ENCODE assay signal across 8 cellular contexts in genomic region chr5:149271717-149272558, GRCh38. TPM values are rescaled to one million over a fixed set of nuclear protein-coding genes. Genes with fewer than 3 reads are reported as not detected.
DNase-seq lines count a peak whose midpoint lies in the region; ATAC-seq and TF ChIP-seq lines count a peak whose summit lies in the region.

Gene AFAP1L1, plus strand, starts transcription at chr5:149271859. Its CDS starts 110 bp downstream, at chr5:149271969.

- H3K79me1 ChIP-seq in trophoblast cell (ENCODE audit: low read length): peaks cover 4% of the 10 kb centered on the region

- TF ChIP-seq CTCF in body of pancreas (IDR thresholded peaks at IDR 0.05): no peak

- peaks cover 3% of the 10 kb centered on the region for H3K79me2 ChIP-seq in trophoblast cell (ENCODE audit: control insufficient read depth, insufficient read depth, low read length, poor library complexity)

- POLR2A ChIA-PET in activated CD4-positive, alpha-beta T cell treated with anti-CD3 and anti-CD28 coated beads for 36 hours (lab: Charles Lee): no interaction called here

- peak within 1 kb of the TSS; percentile 59 for H3K4me3 ChIP-seq in NT2/D1 (ENCODE audit: insufficient read length, low read depth)
- peak within 1 kb of the TSS; percentile 13 to 36 for H3K4me3 ChIP-seq in body of pancreas
- H3K4me3 ChIP-seq in right cardiac atrium (ENCODE audit: low read length): peak within 1 kb of the TSS; percentile 74
- peak within 1 kb of the TSS; percentile 83 for H3K4me3 ChIP-seq in trophoblast cell (ENCODE audit: low read depth, low read length)

- H4K8ac ChIP-seq in trophoblast cell (ENCODE audit: low read depth, low read length): peak within 1 kb of the TSS; percentile 85

- H2AFZ ChIP-seq in trophoblast cell (ENCODE audit: insufficient read depth, low read length, poor library complexity): peak within 1 kb of the TSS; percentile 87

- peaks cover 23% of the 10 kb centered on the region for H3K27me3 Mint-ChIP-seq in activated CD4-positive, alpha-beta T cell treated with anti-CD3 and anti-CD28 coated beads for 36 hours

- peak within 1 kb of the TSS; percentile 56 for H2BK120ac ChIP-seq in trophoblast cell (ENCODE audit: insufficient read depth, low read length, poor library complexity)

- H3K27ac Mint-ChIP-seq in activated CD4-positive, alpha-beta T cell treated with anti-CD3 and anti-CD28 coated beads for 36 hours: peak within 1 kb of the TSS; percentile 72

- H3K27ac ChIP-seq in body of pancreas: peak within 1 kb of the TSS in 3 of 4 donors; percentile 38 to 40 (median 40)
- peak within 1 kb of the TSS; percentile 91 for H3K27ac ChIP-seq in right cardiac atrium (ENCODE audit: low read length)
- peak within 1 kb of the TSS; percentile 32 for H3K27ac ChIP-seq in trophoblast cell (ENCODE audit: low read depth, low read length)

- WGBS in body of pancreas, 2 donors: 0 to 1% methylated on average over 43 to 72 of the region's 81 CpGs
- under 1% methylated on average over 81 of the region's 81 CpGs for WGBS in right cardiac atrium
- WGBS in trophoblast cell (ENCODE audit: extremely low coverage, insufficient coverage, insufficient read length): no CpG with 5 or more reads among the region's 81 CpGs

- peak within 1 kb of the TSS; percentile 22 for H4K12ac ChIP-seq in trophoblast cell (ENCODE audit: low read depth, low read length)

- H2AK5ac ChIP-seq in trophoblast cell (ENCODE audit: low read length): no peak within 1 kb of the TSS

- no peak within 1 kb of the TSS for H2BK12ac ChIP-seq in trophoblast cell (ENCODE audit: low read length)

- H2BK5ac ChIP-seq in trophoblast cell (ENCODE audit: low read depth, low read length, poor library complexity): peak within 1 kb of the TSS; percentile 56

- H3K36me3 Mint-ChIP-seq in activated CD4-positive, alpha-beta T cell treated with anti-CD3 and anti-CD28 coated beads for 36 hours (ENCODE audit: low read depth): no peaks in the 10 kb centered on the region

- H4K91ac ChIP-seq in trophoblast cell (ENCODE audit: low read depth, low read length): peak within 1 kb of the TSS; percentile 92

- peaks cover 2% of the 10 kb centered on the region for H3K9me3 Mint-ChIP-seq in activated CD4-positive, alpha-beta T cell treated with anti-CD3 and anti-CD28 coated beads for 36 hours (ENCODE audit: low read depth)

- peak within 1 kb of the TSS; percentile 81 for H3K14ac ChIP-seq in trophoblast cell (ENCODE audit: low read length)

- peak; percentile 64 for ATAC-seq in activated CD4-positive, alpha-beta T cell treated with anti-CD3 and anti-CD28 coated beads for 36 hours
- peak; percentile 72 for ATAC-seq in body of pancreas
- ATAC-seq in right cardiac atrium: peak; percentile 87 to 91
- no peak for ATAC-seq in HG03175 (IDR thresholded peaks at IDR 0.05; ENCODE audit: unreplicated experiment)

- H3K9ac ChIP-seq in NT2/D1 (ENCODE audit: insufficient read length, low read depth) (peak within 1 kb of the TSS; percentile 76), trophoblast cell (ENCODE audit: low read length) (peak within 1 kb of the TSS; percentile 84)

- H3K9me3 ChIP-seq in NT2/D1 (ENCODE audit: insufficient read depth, low read length) (no peaks in the 10 kb centered on the region), body of pancreas (no peaks in the 10 kb centered on the region), right cardiac atrium (ENCODE audit: control insufficient read depth, low read length) (no peaks in the 10 kb centered on the region), trophoblast cell (ENCODE audit: insufficient read depth, low read depth, low read length) (no peaks in the 10 kb centered on the region)

- H3K27me3 ChIP-seq in NT2/D1 (ENCODE audit: insufficient read depth, insufficient read length) (peaks cover 21% of the 10 kb centered on the region), body of pancreas (peaks cover 0 to 16% of the 10 kb centered on the region in 2 donors), right cardiac atrium (ENCODE audit: control insufficient read depth, insufficient read depth) (no peaks in the 10 kb centered on the region), trophoblast cell (ENCODE audit: insufficient read depth, low read length) (no peaks in the 10 kb centered on the region)

- H3K4ac ChIP-seq in trophoblast cell (ENCODE audit: low read depth, low read length): peak within 1 kb of the TSS; percentile 29

- CTCF ChIA-PET in activated CD4-positive, alpha-beta T cell treated with anti-CD3 and anti-CD28 coated beads for 36 hours (lab: Charles Lee): interaction anchor here (0.6 to 1.5 kb wide), 3 partner anchors 10 to 131 kb away, joined by 3 to 5 read pairs (median 4); partner anchors contain the start of gene ABLIM3

- H3K4me2 ChIP-seq in trophoblast cell (ENCODE audit: low read length): peak within 1 kb of the TSS; percentile 96

- TF ChIP-seq POLR2A in body of pancreas (IDR thresholded peaks at IDR 0.05): no peak

- peaks cover 6% of the 10 kb centered on the region for H3K4me1 Mint-ChIP-seq in activated CD4-positive, alpha-beta T cell treated with anti-CD3 and anti-CD28 coated beads for 36 hours

- DNase-seq in activated CD4-positive, alpha-beta T cell treated with anti-CD3 and anti-CD28 coated beads for 36 hours: peak; percentile 52
- DNase-seq in activated CD4-positive, alpha-beta T cell treated with anti-CD3 and anti-CD28 coated beads, Interleukin-2, amount 50 U/mL, for 1 hour: no peak
- DNase-seq in NT2/D1 (ENCODE audit: low read depth, low spot score): no peak
- peak; percentile 39 to 61 (median 46) for DNase-seq in body of pancreas
- DNase-seq in right cardiac atrium: peak; percentile 77 to 92 (median 92)
- peak; percentile 96 to 97 for DNase-seq in trophoblast cell
- DNase-seq in SKM-1 (lab: John Stamatoyannopoulos, UW; ENCODE audit: unreplicated experiment): no peak

- no peak within 1 kb of the TSS for H3K23ac ChIP-seq in trophoblast cell (ENCODE audit: low read length)

- H3K4me1 ChIP-seq in NT2/D1 (ENCODE audit: insufficient read depth, insufficient read length) (no peaks in the 10 kb centered on the region), body of pancreas (peaks cover 19% of the 10 kb centered on the region), right cardiac atrium (ENCODE audit: control insufficient read depth, insufficient read depth, low read length) (peaks cover 2% of the 10 kb centered on the region), trophoblast cell (ENCODE audit: control insufficient read depth in 1 of 2, insufficient read depth in 2 of 2, low read length in 2 of 2) (peaks cover 4 to 6% of the 10 kb centered on the region in 2 experiments)

- peak within 1 kb of the TSS; percentile 62 for H3K18ac ChIP-seq in trophoblast cell (ENCODE audit: low read length)

- intact Hi-C loops in activated CD4-positive, alpha-beta T cell treated with anti-CD3 and anti-CD28 coated beads for 36 hours (cut with DNase I, micrococcal nuclease): loop anchor here in 1 of 2 experiments (5.0 kb wide), 1 partner anchor 450 kb away; no protein-coding TSS in a partner anchor
- intact Hi-C loops in body of pancreas (cut with DNase I): no loop called here
- intact Hi-C loops in right cardiac atrium (cut with DNase I): no loop called here

- H3K4me3 Mint-ChIP-seq in activated CD4-positive, alpha-beta T cell treated with anti-CD3 and anti-CD28 coated beads for 36 hours: peak within 1 kb of the TSS; percentile 75

- H3K36me3 ChIP-seq in NT2/D1 (ENCODE audit: insufficient read depth, insufficient read length, low read length) (no peaks in the 10 kb centered on the region), body of pancreas (replicated peaks in 1 of 2; ENCODE audit: insufficient read depth in 1 of 2, low read depth in 2 of 2) (no peaks in the 10 kb centered on the region), trophoblast cell (ENCODE audit: control insufficient read depth in 1 of 2, insufficient read depth in 2 of 2, low read length in 2 of 2) (no peaks in the 10 kb centered on the region)

RNA-seq across cellular contexts. Expression of gene AFAP1L1, which starts in this region (rescaled TPM):
- under 1 TPM; 0.18 to 0.55 TPM for total RNA-seq in activated CD4-positive, alpha-beta T cell treated with anti-CD3 and anti-CD28 coated beads for 36 hours
- total RNA-seq in body of pancreas (1 to 10 TPM; 2.9 to 5.9 TPM), right cardiac atrium (10 to 100 TPM; 36.9 to 59.7 (median 42.7) TPM)
- 26.2 TPM for polyA plus RNA-seq in right cardiac atrium
- 6.6 and 6.9 TPM in 2 replicates for polyA plus RNA-seq in trophoblast cell (2013)

Comparison
In these comparisons a context has a peak if more than half of its experiments do, and no peak if none do; other contexts are left out.
1. RNA of gene AFAP1L1 (total RNA-seq): 36.9 to 59.7 TPM in right cardiac atrium; 2.9 to 5.9 TPM in body of pancreas and 0.18 to 0.55 TPM in activated CD4-positive, alpha-beta T cell treated with anti-CD3 and anti-CD28 coated beads for 36 hours; every median in the first group is over 4 times any median in the second.
2. Peak in DNase-seq and ATAC-seq in activated CD4-positive, alpha-beta T cell treated with anti-CD3 and anti-CD28 coated beads for 36 hours; RNA of the gene not detected or under 1 TPM.
3. DNase-seq: peak in body of pancreas (4 of 4), right cardiac atrium (3 of 3) and trophoblast cell (2 of 2); none in activated CD4-positive, alpha-beta T cell treated with anti-CD3 and anti-CD28 coated beads, Interleukin-2, amount 50 U/mL, for 1 hour (single experiment), NT2/D1 (single experiment) and SKM-1 (single experiment).
4. H3K4me3 ChIP-seq: peak in every context shown above with its lines; median percentile 83 in trophoblast cell; 74 in right cardiac atrium; 59 in NT2/D1; 24 in body of pancreas.
5. H3K27ac ChIP-seq: peak in every context shown above with its lines; median percentile 91 in right cardiac atrium; 40 in body of pancreas; 32 in trophoblast cell.